In the genomic region with DNA sequence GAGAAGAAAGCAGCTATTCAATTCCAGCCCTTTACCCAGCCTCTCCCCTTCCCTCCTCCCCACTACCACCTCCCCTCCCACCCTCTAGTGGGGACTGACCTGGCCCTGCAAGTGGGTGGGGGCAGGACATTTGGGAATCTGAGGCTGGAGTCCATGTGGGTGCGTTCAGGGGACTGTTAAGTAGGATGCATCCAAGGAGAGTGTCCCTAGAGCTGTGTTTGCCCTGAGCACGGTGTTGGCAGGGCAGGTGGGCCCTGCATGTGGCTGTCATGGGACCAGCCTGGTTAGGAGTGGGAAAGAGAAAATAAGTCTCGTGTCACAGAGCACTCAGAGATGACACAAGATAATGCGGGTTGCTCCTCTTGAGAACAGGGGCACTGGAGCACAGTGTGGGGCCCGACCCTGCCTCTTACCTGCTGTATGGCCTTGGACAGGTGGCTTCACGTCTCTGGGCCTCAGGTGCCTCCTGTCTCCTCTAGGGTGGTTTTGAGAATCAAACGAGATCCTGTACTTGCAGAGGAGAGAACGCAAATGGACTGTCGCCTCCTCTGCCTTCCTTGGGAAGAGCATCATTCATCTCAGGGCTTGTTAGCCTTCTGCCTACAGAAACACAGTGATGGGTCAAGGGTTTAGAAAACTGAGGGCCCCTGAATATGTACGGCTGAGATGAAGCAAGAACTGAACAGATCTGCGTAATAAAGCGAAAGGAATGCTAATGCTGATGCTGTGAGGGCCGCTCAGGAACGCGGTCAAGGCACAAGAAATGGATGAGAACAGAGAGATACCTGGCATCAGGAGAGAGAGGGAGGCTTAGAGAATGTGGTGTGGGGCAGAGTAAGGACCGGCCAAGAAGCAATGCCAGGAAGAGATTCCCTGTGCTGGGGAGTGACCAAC, we compare ENCODE assay signal across 1 cellular context.
A peak's percentile ranks its signal among the peaks of the same experiment; 100 is the strongest.
TF ChIP-seq lines count a peak whose summit lies in the region.

No MANE protein-coding gene starts in this region.

TF ChIP-seq in HepG2, 621 proteins besides CTCF, POLR2A, EP300 and RAD21 (continued from another document and continues in another):
- TF ChIP-seq HMGXB3 (CRISPR knock-in tag; IDR thresholded peaks at IDR 0.05; ENCODE audit: borderline replicate concordance) (peak; percentile 35; the same call in 1 of the 2 replicates), SNAPC5 (CRISPR knock-in tag; IDR thresholded peaks at IDR 0.05; ENCODE audit: borderline replicate concordance) (peak; percentile 92; the same call in 1 of the 2 replicates), KDM6A (CRISPR knock-in tag; IDR thresholded peaks at IDR 0.05; ENCODE audit: low read depth) (peak; percentile 60; the same call in 1 of the 2 replicates), KAT8 (CRISPR knock-in tag; IDR thresholded peaks at IDR 0.05) (peak; percentile 43; the same call in 1 of the 2 replicates), KMT2A (CRISPR knock-in tag; IDR thresholded peaks at IDR 0.05) (no peak; the same call in 1 of the 2 replicates), ZNF7 (CRISPR knock-in tag; IDR thresholded peaks at IDR 0.05) (peak; percentile 25; the same call in 1 of the 2 replicates), REPIN1 (CRISPR knock-in tag; IDR thresholded peaks at IDR 0.05; ENCODE audit: borderline replicate concordance, low read depth) (0 out of 2 replicates have a peak, but pooled peaks have one; percentile 20), RFXAP (CRISPR knock-in tag; IDR thresholded peaks at IDR 0.05; ENCODE audit: borderline replicate concordance) (0 out of 2 replicates have a peak, but pooled peaks have one; percentile 16), KDM3A (CRISPR knock-in tag; IDR thresholded peaks at IDR 0.05; ENCODE audit: low read depth) (peak; percentile 87), ZNF350 (CRISPR knock-in tag; IDR thresholded peaks at IDR 0.05; ENCODE audit: borderline replicate concordance, low read depth) (no peak), SNAPC2 (CRISPR knock-in tag; IDR thresholded peaks at IDR 0.05) (peak; percentile 50; the same call in 1 of the 2 replicates), ZNF468 (CRISPR knock-in tag; IDR thresholded peaks at IDR 0.05) (peak; percentile 72; the same call in 1 of the 2 replicates), RNF2 (conservative IDR thresholded peaks at IDR 0.05; ENCODE audit: low read depth) (peak; percentile 86), ZBTB40 (IDR thresholded peaks at IDR 0.05) (no peak), ZBTB40 (CRISPR knock-in tag; IDR thresholded peaks at IDR 0.05) (no peak), XRCC5 (optimal IDR thresholded peaks at IDR 0.05; ENCODE audit: low read length) (peak; percentile 27), HNF1A (IDR thresholded peaks at IDR 0.05; ENCODE audit: low read depth) (peak; percentile 46), HNF1A (CRISPR knock-in tag; IDR thresholded peaks at IDR 0.05; ENCODE audit: borderline replicate concordance) (peak; percentile 97)
- TF ChIP-seq, protein P1, sequence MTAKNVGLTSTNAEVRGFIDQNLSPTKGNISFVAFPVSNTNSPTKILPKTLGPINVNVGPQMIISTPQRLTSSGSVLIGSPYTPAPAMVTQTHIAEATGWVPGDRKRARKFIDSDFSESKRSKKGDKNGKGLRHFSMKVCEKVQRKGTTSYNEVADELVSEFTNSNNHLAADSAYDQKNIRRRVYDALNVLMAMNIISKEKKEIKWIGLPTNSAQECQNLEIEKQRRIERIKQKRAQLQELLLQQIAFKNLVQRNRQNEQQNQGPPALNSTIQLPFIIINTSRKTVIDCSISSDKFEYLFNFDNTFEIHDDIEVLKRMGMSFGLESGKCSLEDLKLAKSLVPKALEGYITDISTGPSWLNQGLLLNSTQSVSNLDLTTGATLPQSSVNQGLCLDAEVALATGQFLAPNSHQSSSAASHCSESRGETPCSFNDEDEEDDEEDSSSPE (CRISPR knock-in tag; IDR thresholded peaks at IDR 0.05) = 0 out of 2 replicates have a peak, but pooled peaks have one; percentile 11
- TF ChIP-seq, protein P2, sequence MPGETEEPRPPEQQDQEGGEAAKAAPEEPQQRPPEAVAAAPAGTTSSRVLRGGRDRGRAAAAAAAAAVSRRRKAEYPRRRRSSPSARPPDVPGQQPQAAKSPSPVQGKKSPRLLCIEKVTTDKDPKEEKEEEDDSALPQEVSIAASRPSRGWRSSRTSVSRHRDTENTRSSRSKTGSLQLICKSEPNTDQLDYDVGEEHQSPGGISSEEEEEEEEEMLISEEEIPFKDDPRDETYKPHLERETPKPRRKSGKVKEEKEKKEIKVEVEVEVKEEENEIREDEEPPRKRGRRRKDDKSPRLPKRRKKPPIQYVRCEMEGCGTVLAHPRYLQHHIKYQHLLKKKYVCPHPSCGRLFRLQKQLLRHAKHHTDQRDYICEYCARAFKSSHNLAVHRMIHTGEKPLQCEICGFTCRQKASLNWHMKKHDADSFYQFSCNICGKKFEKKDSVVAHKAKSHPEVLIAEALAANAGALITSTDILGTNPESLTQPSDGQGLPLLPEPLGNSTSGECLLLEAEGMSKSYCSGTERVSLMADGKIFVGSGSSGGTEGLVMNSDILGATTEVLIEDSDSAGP (CRISPR knock-in tag; IDR thresholded peaks at IDR 0.05; ENCODE audit: borderline replicate concordance) = peak; percentile 22; the same call in 1 of the 2 replicates
- TF ChIP-seq, protein P3, sequence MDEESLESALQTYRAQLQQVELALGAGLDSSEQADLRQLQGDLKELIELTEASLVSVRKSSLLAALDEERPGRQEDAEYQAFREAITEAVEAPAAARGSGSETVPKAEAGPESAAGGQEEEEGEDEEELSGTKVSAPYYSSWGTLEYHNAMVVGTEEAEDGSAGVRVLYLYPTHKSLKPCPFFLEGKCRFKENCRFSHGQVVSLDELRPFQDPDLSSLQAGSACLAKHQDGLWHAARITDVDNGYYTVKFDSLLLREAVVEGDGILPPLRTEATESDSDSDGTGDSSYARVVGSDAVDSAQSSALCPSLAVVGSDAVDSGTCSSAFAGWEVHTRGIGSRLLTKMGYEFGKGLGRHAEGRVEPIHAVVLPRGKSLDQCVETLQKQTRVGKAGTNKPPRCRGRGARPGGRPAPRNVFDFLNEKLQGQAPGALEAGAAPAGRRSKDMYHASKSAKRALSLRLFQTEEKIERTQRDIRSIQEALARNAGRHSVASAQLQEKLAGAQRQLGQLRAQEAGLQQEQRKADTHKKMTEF (CRISPR knock-in tag; IDR thresholded peaks at IDR 0.05) = peak; percentile 43; the same call in 1 of the 2 replicates
